ENCODE assay signal across 17 cellular contexts in the genomic region with DNA sequence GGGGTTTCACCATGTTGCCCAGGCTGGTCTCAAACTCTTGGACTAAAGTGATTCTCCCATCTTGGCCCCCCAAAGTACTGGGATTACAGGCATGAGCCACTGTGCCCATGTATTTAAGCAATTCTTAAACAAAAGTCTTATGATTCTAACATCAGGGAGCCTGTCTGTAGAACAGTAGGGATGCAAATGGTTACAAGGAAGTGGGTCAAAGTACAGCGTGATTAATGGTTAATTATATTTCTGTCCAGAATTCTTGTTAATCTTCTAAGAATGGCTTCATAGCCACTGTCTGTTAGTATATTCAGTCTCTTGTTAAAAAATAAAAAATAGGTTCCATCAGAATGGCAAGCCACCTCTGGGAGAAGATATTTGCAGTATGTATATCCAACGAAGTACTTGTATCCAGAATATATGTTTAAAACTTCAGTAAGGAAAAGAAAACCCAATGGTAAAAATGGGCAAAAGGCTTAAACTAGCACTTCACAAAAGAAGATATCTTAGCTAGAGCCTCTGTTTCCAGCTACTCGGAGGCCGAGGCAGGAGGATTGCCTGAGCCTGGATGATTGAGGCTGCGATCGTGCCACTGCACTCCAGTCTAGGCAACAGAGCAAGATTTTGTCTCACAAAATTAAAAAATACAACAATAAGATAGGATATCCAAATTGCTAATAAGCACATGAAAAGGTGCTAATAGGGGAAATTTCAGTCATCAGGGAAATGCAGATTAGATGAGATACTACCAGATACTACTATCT. TPM values are rescaled to one million over a fixed set of nuclear protein-coding genes. Genes with fewer than 3 reads are reported as not detected.
DNase-seq lines count a peak whose midpoint lies in the region; ATAC-seq and TF ChIP-seq lines count a peak whose summit lies in the region.
"Had no signal": no experiment of that assay in that cellular context is flagged by ENCODE, and none has a peak within 500 bp of the region (broad histone marks: within the 10 kb centered on the region; RNA-seq: fewer than 3 reads in every experiment).

No MANE protein-coding gene starts in this region.

- ATAC-seq in stimulated activated naive CD8-positive, alpha-beta T cell treated with anti-CD3 and anti-CD28 coated beads, Interleukin-15, amount 100 ng/mL, for 72 hours, result no peak
- ATAC-seq in HG03139 (IDR thresholded peaks at IDR 0.05; ENCODE audit: unreplicated experiment), result no peak

- no peaks in the 10 kb centered on the region for H3K9me2 ChIP-seq in hepatocyte (replicated peaks; ENCODE audit: insufficient read depth)

- 92% methylated on average over 6 of the region's 6 CpGs for WGBS in hepatocyte (ENCODE audit: low lambda C conversion rate, missing lambda C conversion rate)

- no peaks in the 10 kb centered on the region for H3K9me3 Mint-ChIP-seq in stimulated activated naive CD8-positive, alpha-beta T cell treated with anti-CD3 and anti-CD28 coated beads, Interleukin-15, Interleukin-2, amounts not matched to agents 100 ng/mL and 50 ng/mL, for 24 hours
- H3K9me3 Mint-ChIP-seq in stimulated activated naive CD8-positive, alpha-beta T cell treated with anti-CD3 and anti-CD28 coated beads, Interleukin-15, amount 100 ng/mL, for 72 hours, result peaks cover 0 to 5% of the 10 kb centered on the region in 2 donors

- no peak overlapping the region for H3K4me3 Mint-ChIP-seq in stimulated activated naive CD8-positive, alpha-beta T cell treated with anti-CD3 and anti-CD28 coated beads, Interleukin-15, Interleukin-2, amounts not matched to agents 100 ng/mL and 50 ng/mL, for 24 hours
- H3K4me3 Mint-ChIP-seq in stimulated activated naive CD8-positive, alpha-beta T cell treated with anti-CD3 and anti-CD28 coated beads, Interleukin-15, amount 100 ng/mL, for 72 hours, result no peak overlapping the region

- no peaks in the 10 kb centered on the region for H3K27me3 ChIP-seq in hepatocyte
- no peaks in the 10 kb centered on the region for H3K27me3 ChIP-seq in mucosa of stomach (ENCODE audit: control insufficient read depth, insufficient read depth, low read length)
- H3K27me3 ChIP-seq: BLaER1 treated with 17β-estradiol and CSF1 and Interleukin-3, amounts not matched to agents 10 nM and 100 nM; Peyer's patch; SJSA1 had no signal

- DNase-seq in stimulated activated naive CD8-positive, alpha-beta T cell treated with anti-CD3 and anti-CD28 coated beads, Interleukin-15, amount 100 ng/mL, for 72 hours, result no peak
- peak; percentile 23 for DNase-seq in hepatocyte (ENCODE audit: low spot score)
- no peak for DNase-seq in NCI-H69 (lab: John Stamatoyannopoulos, UW)
- no peak for DNase-seq in 8988T
- no peak for DNase-seq in activated gamma-delta T cell treated with Interleukin-2 at 50 U/mL for 16 hours
- DNase-seq: GM23248, NCI-H1105, NCI-H2081, NCI-H2171 treated with DMSO at 0.1 percent for 48 hours, NCI-H446 treated with DMSO at 0.1 percent for 48 hours, Peyer's patch had no signal

- H3K36me3 Mint-ChIP-seq in stimulated activated naive CD8-positive, alpha-beta T cell treated with anti-CD3 and anti-CD28 coated beads, Interleukin-15, Interleukin-2, amounts not matched to agents 100 ng/mL and 50 ng/mL, for 24 hours (ENCODE audit: low read depth), result peaks cover 53% of the 10 kb centered on the region

- H3K4me2 ChIP-seq in hepatocyte, result peak overlapping the region; percentile 46
- H3K4me2 ChIP-seq: BLaER1 treated with 17β-estradiol and CSF1 and Interleukin-3, amounts not matched to agents 10 nM and 100 nM had no signal

- TF ChIP-seq CTCF in hepatocyte (IDR thresholded peaks at IDR 0.05; ENCODE audit: poor library complexity), result no peak

- H3K27ac Mint-ChIP-seq in stimulated activated naive CD8-positive, alpha-beta T cell treated with anti-CD3 and anti-CD28 coated beads, Interleukin-15, Interleukin-2, amounts not matched to agents 100 ng/mL and 50 ng/mL, for 24 hours, result peak overlapping the region; percentile 18
- H3K27ac Mint-ChIP-seq in stimulated activated naive CD8-positive, alpha-beta T cell treated with anti-CD3 and anti-CD28 coated beads, Interleukin-15, amount 100 ng/mL, for 72 hours, result no peak overlapping the region

- no peaks in the 10 kb centered on the region for H3K9me3 ChIP-seq in hepatocyte (ENCODE audit: low read depth)
- H3K9me3 ChIP-seq in mucosa of stomach (ENCODE audit: control insufficient read depth, low read length), result no peaks in the 10 kb centered on the region
- H3K9me3 ChIP-seq: HAP-1, Peyer's patch, SJSA1 had no signal

- H3K4me1 Mint-ChIP-seq in stimulated activated naive CD8-positive, alpha-beta T cell treated with anti-CD3 and anti-CD28 coated beads, Interleukin-15, Interleukin-2, amounts not matched to agents 100 ng/mL and 50 ng/mL, for 24 hours (ENCODE audit: low read depth), result peaks cover 10% of the 10 kb centered on the region
- peaks cover 22% of the 10 kb centered on the region for H3K4me1 Mint-ChIP-seq in stimulated activated naive CD8-positive, alpha-beta T cell treated with anti-CD3 and anti-CD28 coated beads, Interleukin-15, amount 100 ng/mL, for 72 hours

- H3K4me1 ChIP-seq in hepatocyte (ENCODE audit: insufficient read depth), result peaks cover 8% of the 10 kb centered on the region
- H3K4me1 ChIP-seq in mucosa of stomach (ENCODE audit: control insufficient read depth, insufficient read depth, low read length), result peaks cover 11% of the 10 kb centered on the region
- H3K4me1 ChIP-seq: SJSA1 had no signal

- peak overlapping the region; percentile 24 for H3K9ac ChIP-seq in mucosa of stomach (ENCODE audit: low read length)
- H3K9ac ChIP-seq: BLaER1 treated with 17β-estradiol and CSF1 and Interleukin-3, amounts not matched to agents 10 nM and 100 nM; GM23248 had no signal

- no peak overlapping the region for H2AFZ ChIP-seq in hepatocyte
- H2AFZ ChIP-seq: GM23248 had no signal

- H3K27ac ChIP-seq in hepatocyte, result peak overlapping the region; percentile 84
- H3K27ac ChIP-seq: BLaER1 treated with 17β-estradiol and CSF1 and Interleukin-3, amounts not matched to agents 10 nM and 100 nM; GM23248; SJSA1 had no signal

- H4K20me1 ChIP-seq in hepatocyte (ENCODE audit: insufficient read depth, poor library complexity, severe bottlenecking), result no peaks in the 10 kb centered on the region

- H3K36me3 ChIP-seq in hepatocyte (replicated peaks; ENCODE audit: insufficient read depth, low read depth) (no peaks in the 10 kb centered on the region), mucosa of stomach (ENCODE audit: control insufficient read depth, insufficient read depth, low read length) (no peaks in the 10 kb centered on the region)

- no peaks in the 10 kb centered on the region for H3K27me3 Mint-ChIP-seq in stimulated activated naive CD8-positive, alpha-beta T cell treated with anti-CD3 and anti-CD28 coated beads, Interleukin-15, Interleukin-2, amounts not matched to agents 100 ng/mL and 50 ng/mL, for 24 hours
- H3K27me3 Mint-ChIP-seq in stimulated activated naive CD8-positive, alpha-beta T cell treated with anti-CD3 and anti-CD28 coated beads, Interleukin-15, amount 100 ng/mL, for 72 hours, result no peaks in the 10 kb centered on the region

- H3K79me2 ChIP-seq in hepatocyte, result peaks cover 43% of the 10 kb centered on the region

- H3K4me3 ChIP-seq in hepatocyte, result no peak overlapping the region
- H3K4me3 ChIP-seq in mucosa of stomach (ENCODE audit: low read length), result no peak overlapping the region
- H3K4me3 ChIP-seq: BLaER1 treated with 17β-estradiol and CSF1 and Interleukin-3, amounts not matched to agents 10 nM and 100 nM; GM23248; HAP-1; Peyer's patch; SJSA1 had no signal

RNA-seq across cellular contexts. Expression of gene ATG13, which starts 22.9 kb away (rescaled TPM):
- 60.8 and 89.6 TPM in 2 replicates for total RNA-seq in hepatocyte
- 50.9 and 54.9 TPM in 2 replicates for polyA plus RNA-seq in hepatocyte

RNA-seq across cellular contexts. Expression of gene HARBI1, which starts 23.2 kb away (rescaled TPM):
- total RNA-seq in hepatocyte, result 4.5 and 6.5 TPM in 2 replicates
- 3.7 and 4.4 TPM in 2 replicates for polyA plus RNA-seq in hepatocyte

RNA-seq across cellular contexts. Expression of gene AMBRA1, which starts 46.4 kb away (rescaled TPM):
- 19.1 and 31.2 TPM in 2 replicates for total RNA-seq in hepatocyte
- 7.2 and 8.3 TPM in 2 replicates for polyA plus RNA-seq in hepatocyte
